Comparison of ENCODE assay signal across 9 cellular contexts in genomic region chr10:110355181-110355831, GRCh38.
A peak's percentile ranks its signal among the peaks of the same experiment; 100 is the strongest.
DNase-seq lines count a peak whose midpoint lies in the region; ATAC-seq, FAIRE-seq and TF ChIP-seq lines count a peak whose summit lies in the region.
"Had no signal": no experiment of that assay in that cellular context is flagged by ENCODE, and none has a peak within 500 bp of the region (broad histone marks: within the 10 kb centered on the region; RNA-seq: fewer than 3 reads in every experiment).

No MANE protein-coding gene starts in this region.

- intact Hi-C loops in head of caudate nucleus (cut with DNase I) = no loop called here

- peak overlapping the region; percentile 91 to 93 for H3K27ac Mint-ChIP-seq in effector memory CD8-positive, alpha-beta T cell

- H3K4me3 Mint-ChIP-seq in effector memory CD8-positive, alpha-beta T cell = peak overlapping the region; percentile 49 to 83

- peak; percentile 20 for TF ChIP-seq POLR2A in GM15510 (IDR thresholded peaks at IDR 0.05; ENCODE audit: borderline replicate concordance, extremely low read depth, insufficient read length)

- peaks cover 49 to 52% of the 10 kb centered on the region in 2 donors for H3K4me1 Mint-ChIP-seq in effector memory CD8-positive, alpha-beta T cell (ENCODE audit: low read depth in 2 of 2)

- H3K9me3 Mint-ChIP-seq in effector memory CD8-positive, alpha-beta T cell = no peaks in the 10 kb centered on the region

- FAIRE-seq in HTR-8/SVneo (lab: Jason Lieb, UNC) = no peak

- peak; percentile 21 for ATAC-seq in GM21381 (IDR thresholded peaks at IDR 0.05; ENCODE audit: unreplicated experiment)
- ATAC-seq in HG03558 (IDR thresholded peaks at IDR 0.05; ENCODE audit: extremely low read depth, unreplicated experiment) = peak; percentile 24
- no peak for ATAC-seq in effector memory CD8-positive, alpha-beta T cell (replicated peaks)

- DNase-seq in effector memory CD8-positive, alpha-beta T cell = no peak
- no peak for DNase-seq in nucleus accumbens (lab: John Stamatoyannopoulos, UW)
- no peak for DNase-seq in NCI-H1930 (lab: John Stamatoyannopoulos, UW)
- no peak for DNase-seq in HTR-8/SVneo (ENCODE audit: insufficient read length, low spot score)
- DNase-seq in head of caudate nucleus = no peak
- DNase-seq: NCI-H1436 treated with DMSO at 0.1 percent for 48 hours had no signal

- no peaks in the 10 kb centered on the region for H3K36me3 Mint-ChIP-seq in effector memory CD8-positive, alpha-beta T cell (ENCODE audit: insufficient read depth)

- no peaks in the 10 kb centered on the region for H3K27me3 Mint-ChIP-seq in effector memory CD8-positive, alpha-beta T cell
